ENCODE assay signal across 1 cellular context in the genomic region with DNA sequence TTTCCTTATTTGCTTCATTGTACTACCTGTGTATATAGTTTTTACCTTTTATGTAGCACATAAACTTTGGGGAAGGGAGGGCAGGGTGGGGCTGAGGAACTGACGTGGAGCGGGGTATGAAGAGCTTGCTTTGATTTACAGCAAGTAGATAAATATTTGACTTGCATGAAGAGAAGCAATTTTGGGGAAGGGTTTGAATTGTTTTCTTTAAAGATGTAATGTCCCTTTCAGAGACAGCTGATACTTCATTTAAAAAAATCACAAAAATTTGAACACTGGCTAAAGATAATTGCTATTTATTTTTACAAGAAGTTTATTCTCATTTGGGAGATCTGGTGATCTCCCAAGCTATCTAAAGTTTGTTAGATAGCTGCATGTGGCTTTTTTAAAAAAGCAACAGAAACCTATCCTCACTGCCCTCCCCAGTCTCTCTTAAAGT.
TF ChIP-seq lines count a peak whose summit lies in the region.

No MANE protein-coding gene starts in this region.

TF ChIP-seq in K562, 482 proteins besides CTCF, POLR2A, EP300 and RAD21:
- TF ChIP-seq CREM (IDR thresholded peaks at IDR 0.05; ENCODE audit: low read depth) (peak; percentile 49), SPI1 (IDR thresholded peaks at IDR 0.05; ENCODE audit: borderline replicate concordance, low read depth, low read length) (0 out of 2 replicates have a peak, but pooled peaks have one; percentile 12), RCOR1 (IDR thresholded peaks at IDR 0.05; ENCODE audit: borderline replicate concordance in 1 of 2, low read depth in 2 of 2, low read length in 2 of 2) (no peak), POLR2B (IDR thresholded peaks at IDR 0.05; ENCODE audit: low read depth, partially characterized antibody) (no peak), MEIS2 (IDR thresholded peaks at IDR 0.05; ENCODE audit: partially characterized antibody) (peak; percentile 60)
- TF ChIP-seq, protein P1, sequence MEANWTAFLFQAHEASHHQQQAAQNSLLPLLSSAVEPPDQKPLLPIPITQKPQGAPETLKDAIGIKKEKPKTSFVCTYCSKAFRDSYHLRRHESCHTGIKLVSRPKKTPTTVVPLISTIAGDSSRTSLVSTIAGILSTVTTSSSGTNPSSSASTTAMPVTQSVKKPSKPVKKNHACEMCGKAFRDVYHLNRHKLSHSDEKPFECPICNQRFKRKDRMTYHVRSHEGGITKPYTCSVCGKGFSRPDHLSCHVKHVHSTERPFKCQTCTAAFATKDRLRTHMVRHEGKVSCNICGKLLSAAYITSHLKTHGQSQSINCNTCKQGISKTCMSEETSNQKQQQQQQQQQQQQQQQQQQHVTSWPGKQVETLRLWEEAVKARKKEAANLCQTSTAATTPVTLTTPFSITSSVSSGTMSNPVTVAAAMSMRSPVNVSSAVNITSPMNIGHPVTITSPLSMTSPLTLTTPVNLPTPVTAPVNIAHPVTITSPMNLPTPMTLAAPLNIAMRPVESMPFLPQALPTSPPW (CRISPR knock-in tag; IDR thresholded peaks at IDR 0.05): peak; percentile 53
- TF ChIP-seq, protein P2, sequence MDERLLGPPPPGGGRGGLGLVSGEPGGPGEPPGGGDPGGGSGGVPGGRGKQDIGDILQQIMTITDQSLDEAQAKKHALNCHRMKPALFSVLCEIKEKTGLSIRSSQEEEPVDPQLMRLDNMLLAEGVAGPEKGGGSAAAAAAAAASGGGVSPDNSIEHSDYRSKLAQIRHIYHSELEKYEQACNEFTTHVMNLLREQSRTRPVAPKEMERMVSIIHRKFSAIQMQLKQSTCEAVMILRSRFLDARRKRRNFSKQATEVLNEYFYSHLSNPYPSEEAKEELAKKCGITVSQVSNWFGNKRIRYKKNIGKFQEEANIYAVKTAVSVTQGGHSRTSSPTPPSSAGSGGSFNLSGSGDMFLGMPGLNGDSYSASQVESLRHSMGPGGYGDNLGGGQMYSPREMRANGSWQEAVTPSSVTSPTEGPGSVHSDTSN (CRISPR knock-in tag; IDR thresholded peaks at IDR 0.05; ENCODE audit: low read depth): no peak
- TF ChIP-seq, protein P2 (tag; conservative IDR thresholded peaks at IDR 0.05; ENCODE audit: low read depth): 0 out of 2 replicates have a peak, but pooled peaks have one; percentile 19
- TF ChIP-seq, protein P3, sequence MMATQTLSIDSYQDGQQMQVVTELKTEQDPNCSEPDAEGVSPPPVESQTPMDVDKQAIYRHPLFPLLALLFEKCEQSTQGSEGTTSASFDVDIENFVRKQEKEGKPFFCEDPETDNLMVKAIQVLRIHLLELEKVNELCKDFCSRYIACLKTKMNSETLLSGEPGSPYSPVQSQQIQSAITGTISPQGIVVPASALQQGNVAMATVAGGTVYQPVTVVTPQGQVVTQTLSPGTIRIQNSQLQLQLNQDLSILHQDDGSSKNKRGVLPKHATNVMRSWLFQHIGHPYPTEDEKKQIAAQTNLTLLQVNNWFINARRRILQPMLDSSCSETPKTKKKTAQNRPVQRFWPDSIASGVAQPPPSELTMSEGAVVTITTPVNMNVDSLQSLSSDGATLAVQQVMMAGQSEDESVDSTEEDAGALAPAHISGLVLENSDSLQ (IDR thresholded peaks at IDR 0.05): peak; percentile 59
